24 cellular contexts compared by ENCODE assay signal in genomic region chr22:43411040-43411919, GRCh38. TPM values are rescaled to one million over a fixed set of nuclear protein-coding genes. Genes with fewer than 3 reads are reported as not detected.
DNase-seq lines count a peak whose midpoint lies in the region; ATAC-seq and TF ChIP-seq lines count a peak whose summit lies in the region.
"Had no signal": no experiment of that assay in that cellular context is flagged by ENCODE, and none has a peak within 500 bp of the region (broad histone marks: within the 10 kb centered on the region; RNA-seq: fewer than 3 reads in every experiment).

No MANE protein-coding gene starts in this region.

- H3K56ac ChIP-seq in mesendoderm (ENCODE audit: low read length), result no peak overlapping the region

- no peak overlapping the region for H2AK5ac ChIP-seq in mesendoderm (ENCODE audit: low read length)

- H3K4me1 Mint-ChIP-seq in chondrocyte (ENCODE audit: low read depth), result peaks cover 4% of the 10 kb centered on the region
- no peaks in the 10 kb centered on the region for H3K4me1 Mint-ChIP-seq in stimulated activated memory B cell treated with anti-CD40 and anti-IgM and Interleukin-4, amounts not matched to agents 10 μg/mL and 1 μg/mL and 100 μg/mL, for 72 hours
- H3K4me1 Mint-ChIP-seq: T-helper 17 cell had no signal

- no peaks in the 10 kb centered on the region for H3K36me3 ChIP-seq in mesendoderm (ENCODE audit: control insufficient read depth, insufficient read depth, low read length)
- no peaks in the 10 kb centered on the region for H3K36me3 ChIP-seq in urinary bladder (ENCODE audit: insufficient read depth)
- no peaks in the 10 kb centered on the region for H3K36me3 ChIP-seq in HAP-1 (replicated peaks)
- H3K36me3 ChIP-seq: heart left ventricle, SJCRH30 had no signal

- no peak overlapping the region for H3K4ac ChIP-seq in mesendoderm (ENCODE audit: low read depth, low read length)

- no peak overlapping the region for H4K8ac ChIP-seq in mesendoderm (ENCODE audit: low read depth, low read length)

- H4K5ac ChIP-seq in mesendoderm (ENCODE audit: low read length), result no peak overlapping the region

- WGBS in mesendoderm (ENCODE audit: extremely low coverage, insufficient coverage, low lambda C conversion rate), result no CpG with 5 or more reads among the region's 93 CpGs
- WGBS in urinary bladder, result 6% methylated on average over 88 of the region's 93 CpGs

- H2BK5ac ChIP-seq in mesendoderm (ENCODE audit: low read length), result no peak overlapping the region

- H3K4me2 ChIP-seq in mesendoderm (ENCODE audit: low read length), result peak overlapping the region; percentile 18
- H3K4me2 ChIP-seq: PC-9 had no signal

- H3K9me3 ChIP-seq in HAP-1, result no peaks in the 10 kb centered on the region
- H3K9me3 ChIP-seq: heart left ventricle, SJCRH30 had no signal

- TF ChIP-seq CTCF in chondrocyte (IDR thresholded peaks at IDR 0.05), result no peak

- peak; percentile 2 for DNase-seq in left ventricle myocardium superior
- DNase-seq in left cardiac atrium, result no peak
- DNase-seq in chondrocyte (ENCODE audit: low spot score), result no peak
- DNase-seq in mesendoderm, result no peak
- DNase-seq in HAP-1 (ENCODE audit: low spot score in 2 of 2), result no peak
- no peak for DNase-seq in LoVo (ENCODE audit: low spot score)
- DNase-seq: activated CD8-positive, alpha-beta T cell treated with anti-CD3 and anti-CD28 coated beads for 36 hours; activated naive CD4-positive, alpha-beta T cell treated with anti-CD3 and anti-CD28 coated beads, Interleukin-2, amount 50 U/mL, for 16 hours; activated T-cell treated with anti-CD3 and anti-CD28 coated beads, Interleukin-2, amount 50 U/mL, for 4 hours; DMS79 treated with DMSO at 0.1 percent for 48 hours; Karpas-422; NCI-H1092 treated with DMSO at 0.1 percent for 48 hours; NCI-H2107; NCI-H774; PC-9; SJCRH30; stimulated activated CD8-positive, alpha-beta memory T cell treated with anti-CD3 and anti-CD28 coated beads, Interleukin-4, amount 100 ng/mL, for 48 hours; T-helper 17 cell had no signal

- H2BK120ac ChIP-seq in mesendoderm (ENCODE audit: low read depth, low read length), result no peak overlapping the region

- no peaks in the 10 kb centered on the region for H3K9me3 Mint-ChIP-seq in chondrocyte (ENCODE audit: low read depth)
- H3K9me3 Mint-ChIP-seq in stimulated activated memory B cell treated with anti-CD40 and anti-IgM and Interleukin-4, amounts not matched to agents 10 μg/mL and 1 μg/mL and 100 μg/mL, for 72 hours, result no peaks in the 10 kb centered on the region
- H3K9me3 Mint-ChIP-seq: activated CD8-positive, alpha-beta T cell treated with anti-CD3 and anti-CD28 coated beads for 36 hours; activated T-cell treated with anti-CD3 and anti-CD28 coated beads, Interleukin-2, amount 50 U/mL, for 4 hours; natural killer cell treated with Interleukin-12 subunit alpha and Interleukin-12 subunit beta and Interleukin-15 and Interleukin-18, amount 100 ng/mL, for 72 hours had no signal

- no peak for ATAC-seq in left ventricle myocardium superior
- ATAC-seq in left cardiac atrium, result no peak
- ATAC-seq in stimulated activated memory B cell treated with anti-CD40 and anti-IgM and Interleukin-4, amounts not matched to agents 10 μg/mL and 1 μg/mL and 100 μg/mL, for 72 hours, result no peak
- ATAC-seq: activated CD8-positive, alpha-beta T cell treated with anti-CD3 and anti-CD28 coated beads for 36 hours; heart left ventricle; natural killer cell treated with Interleukin-12 subunit alpha and Interleukin-12 subunit beta and Interleukin-15 and Interleukin-18, amount 100 ng/mL, for 72 hours; T-helper 17 cell had no signal

- H3K27ac Mint-ChIP-seq in chondrocyte (ENCODE audit: unreplicated experiment), result no peak overlapping the region
- no peak overlapping the region for H3K27ac Mint-ChIP-seq in stimulated activated memory B cell treated with anti-CD40 and anti-IgM and Interleukin-4, amounts not matched to agents 10 μg/mL and 1 μg/mL and 100 μg/mL, for 72 hours
- H3K27ac Mint-ChIP-seq: activated CD8-positive, alpha-beta T cell treated with anti-CD3 and anti-CD28 coated beads for 36 hours; natural killer cell treated with Interleukin-12 subunit alpha and Interleukin-12 subunit beta and Interleukin-15 and Interleukin-18, amount 100 ng/mL, for 72 hours; T-helper 17 cell had no signal

- H3K18ac ChIP-seq in mesendoderm (ENCODE audit: low read length), result no peak overlapping the region

- H3K4me1 ChIP-seq in mesendoderm (ENCODE audit: control insufficient read depth, low read depth, low read length) (no peaks in the 10 kb centered on the region), urinary bladder (ENCODE audit: insufficient read depth) (no peaks in the 10 kb centered on the region), HAP-1 (no peaks in the 10 kb centered on the region)
- H3K4me1 ChIP-seq: SJCRH30 had no signal

- H3K9ac ChIP-seq in mesendoderm (ENCODE audit: low read length), result no peak overlapping the region

- H3K79me1 ChIP-seq in mesendoderm (ENCODE audit: low read length), result no peaks in the 10 kb centered on the region

- intact Hi-C loops in left ventricle myocardium superior (cut with micrococcal nuclease) (no loop called here), left cardiac atrium (cut with DNase I) (no loop called here)

- H3K27me3 Mint-ChIP-seq in chondrocyte (ENCODE audit: low read depth), result peaks cover 65% of the 10 kb centered on the region
- H3K27me3 Mint-ChIP-seq in stimulated activated memory B cell treated with anti-CD40 and anti-IgM and Interleukin-4, amounts not matched to agents 10 μg/mL and 1 μg/mL and 100 μg/mL, for 72 hours, result peaks cover 70% of the 10 kb centered on the region

- H3K27me3 ChIP-seq in mesendoderm (ENCODE audit: insufficient read depth, low read length, poor library complexity) (peaks cover 19% of the 10 kb centered on the region), HAP-1 (ENCODE audit: low read depth) (peaks cover 57% of the 10 kb centered on the region)
- H3K27me3 ChIP-seq: SJCRH30 had no signal

- peak overlapping the region; percentile 50 for H3K4me3 Mint-ChIP-seq in chondrocyte (ENCODE audit: unreplicated experiment)
- no peak overlapping the region for H3K4me3 Mint-ChIP-seq in stimulated activated memory B cell treated with anti-CD40 and anti-IgM and Interleukin-4, amounts not matched to agents 10 μg/mL and 1 μg/mL and 100 μg/mL, for 72 hours
- H3K4me3 Mint-ChIP-seq: activated CD8-positive, alpha-beta T cell treated with anti-CD3 and anti-CD28 coated beads for 36 hours; activated T-cell treated with anti-CD3 and anti-CD28 coated beads, Interleukin-2, amount 50 U/mL, for 4 hours; natural killer cell treated with Interleukin-12 subunit alpha and Interleukin-12 subunit beta and Interleukin-15 and Interleukin-18, amount 100 ng/mL, for 72 hours; T-helper 17 cell had no signal

- H3K27ac ChIP-seq in mesendoderm (ENCODE audit: low read depth, low read length) (no peak overlapping the region), urinary bladder (ENCODE audit: low read depth) (no peak overlapping the region)
- H3K27ac ChIP-seq: heart left ventricle, PC-9, SJCRH30 had no signal

- H3K23ac ChIP-seq in mesendoderm (ENCODE audit: low read length), result no peak overlapping the region

- no peaks in the 10 kb centered on the region for H3K79me2 ChIP-seq in mesendoderm (ENCODE audit: control insufficient read depth, insufficient read depth, low read length)

- no peak overlapping the region for H2BK15ac ChIP-seq in mesendoderm (replicated peaks; ENCODE audit: low read depth)

- H3K4me3 ChIP-seq in mesendoderm (ENCODE audit: low read length), result no peak overlapping the region
- H3K4me3 ChIP-seq in urinary bladder (ENCODE audit: low read depth, low read length), result peak overlapping the region; percentile 41
- no peak overlapping the region for H3K4me3 ChIP-seq in HAP-1
- H3K4me3 ChIP-seq: PC-9, SJCRH30 had no signal

- in situ Hi-C loops in HAP-1 (cut with MboI; ENCODE audit: low sequenced_read_pairs), result no loop called here

- no peaks in the 10 kb centered on the region for H3K36me3 Mint-ChIP-seq in chondrocyte (ENCODE audit: low read depth)
- no peaks in the 10 kb centered on the region for H3K36me3 Mint-ChIP-seq in stimulated activated memory B cell treated with anti-CD40 and anti-IgM and Interleukin-4, amounts not matched to agents 10 μg/mL and 1 μg/mL and 100 μg/mL, for 72 hours
- H3K36me3 Mint-ChIP-seq: natural killer cell treated with Interleukin-12 subunit alpha and Interleukin-12 subunit beta and Interleukin-15 and Interleukin-18, amount 100 ng/mL, for 72 hours had no signal

RNA-seq across cellular contexts. Expression of gene MPPED1, which starts 0.5 kb away (rescaled TPM):
- total RNA-seq in left ventricle myocardium superior (not detected), left cardiac atrium (under 1 TPM in 1 of 2 donors, not detected in 1; 0.12 TPM), chondrocyte (not detected in 3 replicates), urinary bladder (1.7 TPM)
- polyA plus RNA-seq in mesendoderm (2013, experiment 1 of 2), result 0.01 TPM
- polyA plus RNA-seq in mesendoderm (2013, experiment 2 of 2), result 0.07 TPM
- 0.23 TPM for polyA plus RNA-seq in urinary bladder
- total RNA-seq: activated CD8-positive, alpha-beta T cell treated with anti-CD3 and anti-CD28 coated beads for 36 hours; activated T-cell treated with anti-CD3 and anti-CD28 coated beads, Interleukin-2, amount 50 U/mL, for 4 hours; astrocyte; kidney epithelial cell; natural killer cell treated with Interleukin-12 subunit alpha and Interleukin-12 subunit beta and Interleukin-15 and Interleukin-18, amount 100 ng/mL, for 72 hours; PC-9; SJCRH30; T-helper 17 cell had no signal
- polyA plus RNA-seq: heart left ventricle had no signal
